In genomic region chr22:38032681-38033521, GRCh38 we compare ENCODE assay signal across 13 cellular contexts. TPM values are rescaled to one million over a fixed set of nuclear protein-coding genes. Genes with fewer than 3 reads are reported as not detected.
DNase-seq lines count a peak whose midpoint lies in the region; ATAC-seq, FAIRE-seq and TF ChIP-seq lines count a peak whose summit lies in the region.
"Had no signal": no experiment of that assay in that cellular context is flagged by ENCODE, and none has a peak within 500 bp of the region (broad histone marks: within the 10 kb centered on the region; RNA-seq: fewer than 3 reads in every experiment).

No MANE protein-coding gene starts in this region.

- H3K4me2 ChIP-seq in A549 (peak overlapping the region; percentile 85), HepG2 (ENCODE audit: low read depth, low read length) (no peak overlapping the region)

- H3K4me1 ChIP-seq in A549 (peaks cover 32% of the 10 kb centered on the region), HepG2 (ENCODE audit: insufficient read depth, low read length) (peaks cover 84% of the 10 kb centered on the region), psoas muscle (peaks cover 7% of the 10 kb centered on the region), HAP-1 (peaks cover 6% of the 10 kb centered on the region)

- no peak for TF ChIP-seq POLR2A in A549 (IDR thresholded peaks at IDR 0.05; ENCODE audit: low read length)
- TF ChIP-seq POLR2A in HepG2 (IDR thresholded peaks at IDR 0.05; ENCODE audit: insufficient read depth in 1 of 2, low read depth in 2 of 2, low read length in 2 of 2), result no peak

- FAIRE-seq in A549 (lab: Jason Lieb, UNC), result no peak
- no peak for FAIRE-seq in HepG2 (lab: Jason Lieb, UNC)

- TF ChIP-seq CTCF in A549 (IDR thresholded peaks at IDR 0.05) (no peak), HL-60 (IDR thresholded peaks at IDR 0.05; ENCODE audit: insufficient read depth, low read length) (no peak), astrocyte of the cerebellum (IDR thresholded peaks at IDR 0.05; ENCODE audit: low read depth, low read length, missing control alignments) (no peak), HepG2 (CRISPR knock-in tag; IDR thresholded peaks at IDR 0.05) (no peak), psoas muscle (IDR thresholded peaks at IDR 0.05) (no peak)

- intact Hi-C loops in HepG2 (cut with micrococcal nuclease; ENCODE audit: unreplicated experiment), result no loop called here
- intact Hi-C loops in psoas muscle (cut with DNase I), result no loop called here

- H3K27me3 ChIP-seq in HL-60 (ENCODE audit: insufficient read depth, poor library complexity, severe bottlenecking) (no peaks in the 10 kb centered on the region), HepG2 (ENCODE audit: control insufficient read depth in 1 of 2, insufficient read depth in 2 of 2, low read length in 2 of 2) (peaks cover 3 to 46% of the 10 kb centered on the region in 2 experiments; a peak in 3 of 5 replicates), psoas muscle (ENCODE audit: insufficient read depth in 3 of 3, low read length in 2 of 3) (peaks cover 0 to 2% (median under 1%) of the 10 kb centered on the region in 3 donors), HAP-1 (ENCODE audit: low read depth) (no peaks in the 10 kb centered on the region)

- 80% methylated on average over 9 of the region's 19 CpGs for WGBS in A549 (ENCODE audit: missing lambda C conversion rate)
- WGBS in HepG2 (ENCODE audit: low lambda C conversion rate), result 49% methylated on average over 15 of the region's 19 CpGs
- WGBS in psoas muscle, 3 donors, result 77 to 85% (median 81%) methylated on average over 19 of the region's 19 CpGs

- H4K20me1 ChIP-seq in HepG2 (ENCODE audit: insufficient read depth, low read length), result no peaks in the 10 kb centered on the region

- no peak overlapping the region for H2AFZ ChIP-seq in HepG2 (ENCODE audit: low read length)

- POLR2A ChIA-PET in A549 (lab: Yijun Ruan, JAX) (interaction anchor here (0.5 kb wide), 1 partner anchor 161 kb away, joined by 3 read pairs; no protein-coding TSS in a partner anchor), HepG2 (lab: Yijun Ruan, JAX) (no interaction called here)

- no TSS peak for BruUV-seq in HepG2 (replicated peaks; lab: Mats Ljungman, UMichigan)

- H3K27ac ChIP-seq in A549 (peak overlapping the region; percentile 88 to 96), HL-60 (replicated peaks) (peak overlapping the region; percentile 23; the same call in 1 of the 2 replicates), HepG2 (ENCODE audit: extremely low read length, insufficient read depth, low read length) (no peak overlapping the region), psoas muscle (no peak overlapping the region)

- TF ChIP-seq EP300 in A549 (IDR thresholded peaks at IDR 0.05) (no peak), HepG2 (IDR thresholded peaks at IDR 0.05; ENCODE audit: low read depth in 2 of 2, low read length in 2 of 2) (peak in 1 of 2 experiments; percentile 29; a peak in 1 of 4 replicates), HepG2 (CRISPR knock-in tag; IDR thresholded peaks at IDR 0.05; ENCODE audit: borderline replicate concordance) (0 out of 2 replicates have a peak, but pooled peaks have one; percentile 47)

- H3K4me3 ChIP-seq in A549 (no peak overlapping the region), HL-60 (replicated peaks; ENCODE audit: insufficient read depth, low read length) (no peak overlapping the region), astrocyte of the cerebellum (ENCODE audit: low read depth, low read length) (no peak overlapping the region), HepG2 (replicated peaks in 1 of 3; ENCODE audit: insufficient read depth in 1 of 3, low read depth in 2 of 3, low read length in 3 of 3) (no peak overlapping the region), psoas muscle (no peak overlapping the region), HAP-1 (no peak overlapping the region)

- H3K36me3 ChIP-seq in HepG2 (replicated peaks in 1 of 2; ENCODE audit: control insufficient read depth in 1 of 2, insufficient read depth in 2 of 2, low read length in 2 of 2), result no peaks in the 10 kb centered on the region
- H3K36me3 ChIP-seq in psoas muscle (ENCODE audit: insufficient read depth in 1 of 2, low read depth in 1 of 2), result no peaks in the 10 kb centered on the region
- H3K36me3 ChIP-seq in HAP-1 (replicated peaks), result no peaks in the 10 kb centered on the region

- H3K9me3 ChIP-seq in A549 (no peaks in the 10 kb centered on the region), HepG2 (ENCODE audit: low read length) (no peaks in the 10 kb centered on the region), psoas muscle (no peaks in the 10 kb centered on the region), HAP-1 (no peaks in the 10 kb centered on the region)

- CTCF ChIA-PET in A549 (lab: Yijun Ruan, JAX), result interaction anchor here (0.6 to 1.0 kb wide), 2 partner anchors 19 to 80 kb away, joined by 3 read pairs; no protein-coding TSS in a partner anchor
- CTCF ChIA-PET in HepG2 (lab: Yijun Ruan, JAX; ENCODE audit: low intra/inter-chr PET ratio, low total read pairs), result no interaction called here

- no peak overlapping the region for H3K9ac ChIP-seq in HepG2 (ENCODE audit: insufficient read depth, low read depth, low read length)

- in situ Hi-C loops in astrocyte of the cerebellum (cut with HindIII; ENCODE audit: low sequenced_read_pairs) (no loop called here), HepG2 (cut with HindIII; ENCODE audit: extremely low pct_ligation_motif_present, low pct_unique_long_range_greater_than_20kb) (no loop called here), HAP-1 (cut with MboI; ENCODE audit: low sequenced_read_pairs) (no loop called here)

- ATAC-seq in A549 (no peak), HepG2 (no peak), psoas muscle (no peak)

- TF ChIP-seq RAD21 in A549 (conservative IDR thresholded peaks at IDR 0.05 in 1 of 2, IDR thresholded peaks at IDR 0.05 in 1 of 2) (no peak), HepG2 (CRISPR knock-in tag; IDR thresholded peaks at IDR 0.05) (no peak)

- H3K79me2 ChIP-seq in HepG2 (ENCODE audit: insufficient read depth, low read length), result no peaks in the 10 kb centered on the region

- peak in 1 of 2 experiments; percentile 53 for DNase-seq in A549 (ENCODE audit: low read depth in 1 of 2, low spot score in 1 of 2)
- DNase-seq in HL-60 (ENCODE audit: low read depth in 1 of 2, low spot score in 1 of 2), result peak; percentile 45 to 56
- DNase-seq in astrocyte of the cerebellum (ENCODE audit: low read depth), result peak; percentile 50
- peak; percentile 51 for DNase-seq in HepG2 (ENCODE audit: low spot score)
- no peak for DNase-seq in psoas muscle
- no peak for DNase-seq in HAP-1 (ENCODE audit: low spot score in 2 of 2)
- no peak for DNase-seq in Ammon's horn (ENCODE audit: low spot score)
- no peak for DNase-seq in activated T-cell treated with anti-CD3 and anti-CD28 coated beads for 4 hours
- DNase-seq: activated naive CD4-positive, alpha-beta T cell; CD4-positive, alpha-beta T cell; NCI-H187 had no signal

RNA-seq across cellular contexts. Expression of gene PICK1, which starts 24.3 kb away (rescaled TPM):
- polyA plus RNA-seq in A549 (2011; rRNA removed) (12.9 and 17.8 TPM in 2 replicates), A549 (2017; fragmentation: RNase III; extraction: RNeasy Plus Mini Kit Qiagen cat#74134 plus additional on column Dnase treatment) (15.6 to 16.1 TPM (median 16.0 TPM) in 3 replicates), HepG2 (2011; rRNA removed) (25.3 and 28.9 TPM in 2 replicates), psoas muscle (10 to 100 TPM; 15.2 to 19.6 (median 18.9) TPM)
- 14.6 and 15.3 TPM in 2 replicates for polyA plus RNA-seq in A549 (2012; cell fraction: cytosol; rRNA removed)
- 40.5 and 44.8 TPM in 2 replicates for polyA plus RNA-seq in A549 (2012; cell fraction: nucleus; rRNA removed)
- 17.7 and 22.6 TPM in 2 replicates for polyA minus RNA-seq in A549 (2011; rRNA and poly(A)+ RNA removed)
- total RNA-seq in HepG2 (2016; rRNA removed; fragmentation: Illumina TruSeq; extraction: Trizol) (16.0 and 19.3 TPM in 2 replicates), psoas muscle (10 to 100 TPM; 11.9 to 31.5 (median 17.8) TPM)
- 5.2 and 7.0 TPM in 2 replicates for total RNA-seq in HepG2 (2016; cell fraction: cytosol; rRNA removed; fragmentation: Illumina TruSeq; extraction: Trizol; ENCODE audit: low read depth)
- total RNA-seq in HepG2 (2016; cell fraction: insoluble cytoplasmic fraction; rRNA removed; fragmentation: Illumina TruSeq; extraction: Trizol), result 12.5 and 21.2 TPM in 2 replicates
- 5.1 and 6.4 TPM in 2 replicates for total RNA-seq in HepG2 (2016; cell fraction: membrane; rRNA removed; fragmentation: Illumina TruSeq; extraction: Trizol)
- 23.0 and 24.4 TPM in 2 replicates for total RNA-seq in HepG2 (2016; cell fraction: nucleus; rRNA removed; fragmentation: Illumina TruSeq; extraction: Trizol)
- polyA plus RNA-seq in HepG2 (2011; cell fraction: cytosol; rRNA removed), result 16.7 and 22.6 TPM in 2 replicates
- polyA plus RNA-seq in HepG2 (2011; cell fraction: nucleus; rRNA removed), result 156 and 186 TPM in 2 replicates
- 11.1 and 11.5 TPM in 2 replicates for polyA plus RNA-seq in HepG2 (2012)
- polyA plus RNA-seq in HepG2 (2016; cell fraction: cytosol; fragmentation: Illumina TruSeq; extraction: Trizol; ENCODE audit: low read depth), result 1.6 and 2.0 TPM in 2 replicates
- 13.6 and 16.4 TPM in 2 replicates for polyA plus RNA-seq in HepG2 (2016; cell fraction: insoluble cytoplasmic fraction; fragmentation: Illumina TruSeq; extraction: Trizol; ENCODE audit: low read depth)
- polyA plus RNA-seq in HepG2 (2016; cell fraction: membrane; fragmentation: Illumina TruSeq; extraction: Trizol; ENCODE audit: low read depth), result 2.3 and 3.1 TPM in 2 replicates
- 45.3 and 47.7 TPM in 2 replicates for polyA plus RNA-seq in HepG2 (2016; cell fraction: nucleus; fragmentation: Illumina TruSeq; extraction: Trizol; ENCODE audit: insufficient read depth, low read depth)
- polyA minus RNA-seq in HepG2 (2011; rRNA and poly(A)+ RNA removed; ENCODE audit: low replicate concordance), result 19.1 and 21.9 TPM in 2 replicates
- polyA minus RNA-seq in HepG2 (2011; cell fraction: cytosol; rRNA and poly(A)+ RNA removed), result 5.4 and 6.4 TPM in 2 replicates
- polyA minus RNA-seq in HepG2 (2011; cell fraction: nucleus; rRNA and poly(A)+ RNA removed), result 26.1 and 32.8 TPM in 2 replicates

RNA-seq across cellular contexts. Expression of gene SOX10, which starts 48.5 kb away (rescaled TPM):
- polyA plus RNA-seq in A549 (2011; rRNA removed), result not detected in 2 replicates
- polyA plus RNA-seq in A549 (2012; cell fraction: cytosol; rRNA removed), result not detected in 2 replicates
- polyA plus RNA-seq in A549 (2012; cell fraction: nucleus; rRNA removed), result not detected in 2 replicates
- not detected in 3 replicates for polyA plus RNA-seq in A549 (2017; fragmentation: RNase III; extraction: RNeasy Plus Mini Kit Qiagen cat#74134 plus additional on column Dnase treatment)
- polyA minus RNA-seq in A549 (2011; rRNA and poly(A)+ RNA removed), result not detected in 2 replicates
- total RNA-seq in HepG2 (2016; rRNA removed; fragmentation: Illumina TruSeq; extraction: Trizol), result not detected in 2 replicates
- total RNA-seq in HepG2 (2016; cell fraction: cytosol; rRNA removed; fragmentation: Illumina TruSeq; extraction: Trizol; ENCODE audit: low read depth), result not detected in 2 replicates
- not detected in 2 replicates for total RNA-seq in HepG2 (2016; cell fraction: insoluble cytoplasmic fraction; rRNA removed; fragmentation: Illumina TruSeq; extraction: Trizol)
- not detected in 2 replicates for total RNA-seq in HepG2 (2016; cell fraction: membrane; rRNA removed; fragmentation: Illumina TruSeq; extraction: Trizol)
- total RNA-seq in HepG2 (2016; cell fraction: nucleus; rRNA removed; fragmentation: Illumina TruSeq; extraction: Trizol), result not detected in 2 replicates
- not detected in 2 replicates for polyA plus RNA-seq in HepG2 (2011; rRNA removed)
- polyA plus RNA-seq in HepG2 (2011; cell fraction: cytosol; rRNA removed), result not detected in 2 replicates
- not detected in 2 replicates for polyA plus RNA-seq in HepG2 (2011; cell fraction: nucleus; rRNA removed)
- polyA plus RNA-seq in HepG2 (2012), result 0.04 TPM in 1 of 2 replicates, not detected in the other
- not detected in 2 replicates for polyA plus RNA-seq in HepG2 (2016; cell fraction: cytosol; fragmentation: Illumina TruSeq; extraction: Trizol; ENCODE audit: low read depth)
- not detected in 2 replicates for polyA plus RNA-seq in HepG2 (2016; cell fraction: insoluble cytoplasmic fraction; fragmentation: Illumina TruSeq; extraction: Trizol; ENCODE audit: low read depth)
- not detected in 2 replicates for polyA plus RNA-seq in HepG2 (2016; cell fraction: membrane; fragmentation: Illumina TruSeq; extraction: Trizol; ENCODE audit: low read depth)
- polyA plus RNA-seq in HepG2 (2016; cell fraction: nucleus; fragmentation: Illumina TruSeq; extraction: Trizol; ENCODE audit: insufficient read depth, low read depth), result not detected in 2 replicates
- polyA minus RNA-seq in HepG2 (2011; rRNA and poly(A)+ RNA removed; ENCODE audit: low replicate concordance), result not detected in 2 replicates
- not detected in 2 replicates for polyA minus RNA-seq in HepG2 (2011; cell fraction: cytosol; rRNA and poly(A)+ RNA removed)
- not detected in 2 replicates for polyA minus RNA-seq in HepG2 (2011; cell fraction: nucleus; rRNA and poly(A)+ RNA removed)
- total RNA-seq in psoas muscle, result under 1 TPM in 2 of 4 donors, not detected in 2; 0.25 to 0.36 TPM
- under 1 TPM; 0.10 to 0.18 (median 0.18) TPM for polyA plus RNA-seq in psoas muscle
- total RNA-seq: CD4-positive, alpha-beta T cell; pulmonary artery endothelial cell; T-helper 2 cell treated with Interferon-gamma antibody and Interleukin-4, amounts not matched to agents 100 ng/mL and 5 ng/mL, for 36 hours had no signal

RNA-seq across cellular contexts. Expression of gene SLC16A8, which starts 51.1 kb away (rescaled TPM):
- polyA plus RNA-seq in A549 (2011; rRNA removed) (not detected in 2 replicates), A549 (2017; fragmentation: RNase III; extraction: RNeasy Plus Mini Kit Qiagen cat#74134 plus additional on column Dnase treatment) (not detected in 3 replicates), HepG2 (2011; rRNA removed) (not detected in 2 replicates), psoas muscle (1 to 10 TPM in 1 of 3 donors, under 1 TPM in 2; 0.25 to 1.0 (median 0.33) TPM)
- not detected in 2 replicates for polyA plus RNA-seq in A549 (2012; cell fraction: cytosol; rRNA removed)
- polyA plus RNA-seq in A549 (2012; cell fraction: nucleus; rRNA removed), result not detected in 2 replicates
- not detected in 2 replicates for polyA minus RNA-seq in A549 (2011; rRNA and poly(A)+ RNA removed)
- total RNA-seq in HepG2 (2016; rRNA removed; fragmentation: Illumina TruSeq; extraction: Trizol) (not detected in 2 replicates), psoas muscle (under 1 TPM in 1 of 4 donors, not detected in 3; 0.23 TPM)
- not detected in 2 replicates for total RNA-seq in HepG2 (2016; cell fraction: cytosol; rRNA removed; fragmentation: Illumina TruSeq; extraction: Trizol; ENCODE audit: low read depth)
- total RNA-seq in HepG2 (2016; cell fraction: insoluble cytoplasmic fraction; rRNA removed; fragmentation: Illumina TruSeq; extraction: Trizol), result not detected in 2 replicates
- total RNA-seq in HepG2 (2016; cell fraction: membrane; rRNA removed; fragmentation: Illumina TruSeq; extraction: Trizol), result not detected in 2 replicates
- not detected in 2 replicates for total RNA-seq in HepG2 (2016; cell fraction: nucleus; rRNA removed; fragmentation: Illumina TruSeq; extraction: Trizol)
- not detected in 2 replicates for polyA plus RNA-seq in HepG2 (2011; cell fraction: cytosol; rRNA removed)
- not detected in 2 replicates for polyA plus RNA-seq in HepG2 (2011; cell fraction: nucleus; rRNA removed)
- polyA plus RNA-seq in HepG2 (2012), result 0.44 and 0.49 TPM in 2 replicates
- not detected in 2 replicates for polyA plus RNA-seq in HepG2 (2016; cell fraction: cytosol; fragmentation: Illumina TruSeq; extraction: Trizol; ENCODE audit: low read depth)
- polyA plus RNA-seq in HepG2 (2016; cell fraction: insoluble cytoplasmic fraction; fragmentation: Illumina TruSeq; extraction: Trizol; ENCODE audit: low read depth), result not detected in 2 replicates
- polyA plus RNA-seq in HepG2 (2016; cell fraction: membrane; fragmentation: Illumina TruSeq; extraction: Trizol; ENCODE audit: low read depth), result not detected in 2 replicates
- not detected in 2 replicates for polyA plus RNA-seq in HepG2 (2016; cell fraction: nucleus; fragmentation: Illumina TruSeq; extraction: Trizol; ENCODE audit: insufficient read depth, low read depth)
- polyA minus RNA-seq in HepG2 (2011; rRNA and poly(A)+ RNA removed; ENCODE audit: low replicate concordance), result not detected in 2 replicates
- not detected in 2 replicates for polyA minus RNA-seq in HepG2 (2011; cell fraction: cytosol; rRNA and poly(A)+ RNA removed)
- polyA minus RNA-seq in HepG2 (2011; cell fraction: nucleus; rRNA and poly(A)+ RNA removed), result not detected in 2 replicates
- total RNA-seq: CD4-positive, alpha-beta T cell; T-helper 2 cell treated with Interferon-gamma antibody and Interleukin-4, amounts not matched to agents 100 ng/mL and 5 ng/mL, for 36 hours had no signal

Comparison
In these comparisons a context has a peak if more than half of its experiments do, and no peak if none do; other contexts are left out.
1. DNase-seq: peak in HL-60 (2 of 2), astrocyte of the cerebellum (single experiment) and HepG2 (single experiment); none in psoas muscle (0 of 2), HAP-1 (0 of 2), Ammon's horn (single experiment) and activated T-cell treated with anti-CD3 and anti-CD28 coated beads for 4 hours (single experiment).
2. H3K27ac ChIP-seq: peak in A549 (2 of 2) and HL-60 (single experiment); none in HepG2 (single experiment) and psoas muscle (single experiment).
3. Of the 38 proteins assayed by ChIP-seq in both HepG2 and A549: peak only in HepG2: EP300, FOSL2 and HDAC2; only in A549: MAX; in both: CEBPB; in neither: 33.